19 cellular contexts compared by ENCODE assay signal in genomic region chr18:10138719-10139118, GRCh38.
DNase-seq lines count a peak whose midpoint lies in the region; ATAC-seq, FAIRE-seq and TF ChIP-seq lines count a peak whose summit lies in the region.
"Had no signal": no experiment of that assay in that cellular context is flagged by ENCODE, and none has a peak within 500 bp of the region (broad histone marks: within the 10 kb centered on the region; RNA-seq: fewer than 3 reads in every experiment).

No MANE protein-coding gene starts in this region.

- peaks cover 2% of the 10 kb centered on the region for H3K9me3 Mint-ChIP-seq in astrocyte (ENCODE audit: unreplicated experiment)
- H3K9me3 Mint-ChIP-seq in type B pancreatic cell: no peaks in the 10 kb centered on the region
- H3K9me3 Mint-ChIP-seq in activated T-cell treated with anti-CD3 and anti-CD28 coated beads, Interleukin-2, amount 50 U/mL, for 4 hours: no peaks in the 10 kb centered on the region
- H3K9me3 Mint-ChIP-seq: CD8-positive, alpha-beta T cell had no signal

- TF ChIP-seq POLR2A in A549 (IDR thresholded peaks at IDR 0.05; ENCODE audit: low read length): no peak

- H3K4me1 Mint-ChIP-seq in astrocyte (ENCODE audit: low read depth, unreplicated experiment) (peaks cover 49% of the 10 kb centered on the region), type B pancreatic cell (ENCODE audit: unreplicated experiment) (peaks cover 41% of the 10 kb centered on the region)
- no peaks in the 10 kb centered on the region for H3K4me1 Mint-ChIP-seq in activated T-cell treated with anti-CD3 and anti-CD28 coated beads, Interleukin-2, amount 50 U/mL, for 4 hours (ENCODE audit: low read depth)
- H3K4me1 Mint-ChIP-seq: B cell had no signal

- H3K4me1 ChIP-seq in A549 (peaks cover 40% of the 10 kb centered on the region), GM23248 (ENCODE audit: insufficient read depth) (peaks cover 43% of the 10 kb centered on the region), astrocyte (ENCODE audit: insufficient read depth, low read length) (peaks cover 40% of the 10 kb centered on the region)

- H3K36me3 Mint-ChIP-seq in astrocyte (ENCODE audit: low read depth, unreplicated experiment) (no peaks in the 10 kb centered on the region), type B pancreatic cell (peaks cover 4% of the 10 kb centered on the region)
- no peaks in the 10 kb centered on the region for H3K36me3 Mint-ChIP-seq in activated T-cell treated with anti-CD3 and anti-CD28 coated beads, Interleukin-2, amount 50 U/mL, for 4 hours (ENCODE audit: insufficient read depth)
- H3K36me3 Mint-ChIP-seq: CD8-positive, alpha-beta T cell had no signal

- H3K27ac ChIP-seq in A549: peak overlapping the region; percentile 61 to 74; a peak in 3 of 6 replicates
- H3K27ac ChIP-seq in GM23248: no peak overlapping the region
- no peak overlapping the region for H3K27ac ChIP-seq in astrocyte (ENCODE audit: low read depth, low read length)
- H3K27ac ChIP-seq: 22Rv1; BLaER1 treated with 17β-estradiol and CSF1 and Interleukin-3, amounts not matched to agents 10 nM and 100 nM had no signal

- no peaks in the 10 kb centered on the region for H3K9me2 ChIP-seq in GM23248 (ENCODE audit: insufficient read depth)

- H4K20me1 ChIP-seq in GM23248 (ENCODE audit: insufficient read depth) (no peaks in the 10 kb centered on the region), astrocyte (ENCODE audit: insufficient read depth, low read length) (no peaks in the 10 kb centered on the region)
- H4K20me1 ChIP-seq: BLaER1 treated with 17β-estradiol and CSF1 and Interleukin-3, amounts not matched to agents 10 nM and 100 nM had no signal

- no peak for TF ChIP-seq EP300 in A549 (IDR thresholded peaks at IDR 0.05)

- no peak for ATAC-seq in A549
- ATAC-seq in activated T-cell treated with anti-CD3 and anti-CD28 coated beads, Interleukin-2, amount 50 U/mL, for 4 hours: no peak
- ATAC-seq: CD8-positive, alpha-beta T cell; HepG2 had no signal

- H3K27ac Mint-ChIP-seq in astrocyte (ENCODE audit: unreplicated experiment): peak overlapping the region; percentile 44
- no peak overlapping the region for H3K27ac Mint-ChIP-seq in type B pancreatic cell
- H3K27ac Mint-ChIP-seq: B cell; CD8-positive, alpha-beta T cell; H9 had no signal

- CTCF ChIA-PET in A549 (lab: Yijun Ruan, JAX): no interaction called here

- FAIRE-seq in A549 (lab: Jason Lieb, UNC): no peak
- FAIRE-seq in astrocyte (lab: Jason Lieb, UNC): no peak
- FAIRE-seq: GM12892, GM18507, H1, HepG2 had no signal

- peaks cover 38% of the 10 kb centered on the region for H3F3A ChIP-seq in GM23248 (ENCODE audit: insufficient read depth)

- no peaks in the 10 kb centered on the region for H3K36me3 ChIP-seq in GM23248 (ENCODE audit: low read depth)
- no peaks in the 10 kb centered on the region for H3K36me3 ChIP-seq in astrocyte (ENCODE audit: insufficient read depth, low read length)
- H3K36me3 ChIP-seq: BLaER1 treated with 17β-estradiol and CSF1 and Interleukin-3, amounts not matched to agents 10 nM and 100 nM had no signal

- TF ChIP-seq CTCF in A549 (IDR thresholded peaks at IDR 0.05) (no peak), astrocyte (IDR thresholded peaks at IDR 0.05; ENCODE audit: insufficient read depth, low read depth, low read length) (no peak), type B pancreatic cell (conservative IDR thresholded peaks at IDR 0.05) (no peak)

- H3K9ac ChIP-seq in GM23248 (no peak overlapping the region), astrocyte (ENCODE audit: low read length) (no peak overlapping the region)
- H3K9ac ChIP-seq: BLaER1 treated with 17β-estradiol and CSF1 and Interleukin-3, amounts not matched to agents 10 nM and 100 nM had no signal

- DNase-seq in A549 (ENCODE audit: low read depth in 1 of 2, low spot score in 1 of 2) (no peak), GM23248 (peak; percentile 23), astrocyte (ENCODE audit: low read depth) (no peak), islet precursor cell (peak; percentile 2), EL (no peak), type B pancreatic cell (ENCODE audit: extremely low spot score, unreplicated experiment) (no peak), germinal center (ENCODE audit: low spot score) (no peak)
- DNase-seq in activated T-cell treated with anti-CD3 and anti-CD28 coated beads, Interleukin-2, amount 50 U/mL, for 4 hours: no peak
- DNase-seq: CD8-positive, alpha-beta T cell; COR-L47; GDM1; H9 had no signal

- H3K27me3 ChIP-seq in GM23248 (replicated peaks; ENCODE audit: insufficient read depth) (no peaks in the 10 kb centered on the region), astrocyte (ENCODE audit: insufficient read depth, low read length) (no peaks in the 10 kb centered on the region)
- H3K27me3 ChIP-seq: BLaER1 treated with 17β-estradiol and CSF1 and Interleukin-3, amounts not matched to agents 10 nM and 100 nM had no signal

- H3K27me3 Mint-ChIP-seq in astrocyte (ENCODE audit: low read depth, unreplicated experiment) (peaks cover 4% of the 10 kb centered on the region), type B pancreatic cell (no peaks in the 10 kb centered on the region)
- H3K27me3 Mint-ChIP-seq in activated T-cell treated with anti-CD3 and anti-CD28 coated beads, Interleukin-2, amount 50 U/mL, for 4 hours (ENCODE audit: low read depth): peaks cover 8% of the 10 kb centered on the region

- in situ Hi-C loops in GM23248 (cut with MboI): no loop called here

- WGBS in A549 (ENCODE audit: missing lambda C conversion rate): 87% methylated on average over 3 of the region's 3 CpGs
- WGBS in GM23248 (ENCODE audit: low coverage in 1 of 2, low lambda C conversion rate in 2 of 2, missing lambda C conversion rate in 2 of 2), 2 experiments: 81 to 87% methylated on average over 3 of the region's 3 CpGs

- no peak overlapping the region; the same call in 2 of the 3 replicates for H3K4me2 ChIP-seq in A549
- no peak overlapping the region for H3K4me2 ChIP-seq in GM23248 (ENCODE audit: unreplicated experiment)
- no peak overlapping the region for H3K4me2 ChIP-seq in astrocyte (ENCODE audit: low read length)
- H3K4me2 ChIP-seq: BLaER1 treated with 17β-estradiol and CSF1 and Interleukin-3, amounts not matched to agents 10 nM and 100 nM had no signal

- H3K4me3 Mint-ChIP-seq in astrocyte (ENCODE audit: unreplicated experiment) (no peak overlapping the region), type B pancreatic cell (no peak overlapping the region)
- H3K4me3 Mint-ChIP-seq in activated T-cell treated with anti-CD3 and anti-CD28 coated beads, Interleukin-2, amount 50 U/mL, for 4 hours: no peak overlapping the region
- H3K4me3 Mint-ChIP-seq: B cell; CD8-positive, alpha-beta T cell; H9 had no signal

- no peaks in the 10 kb centered on the region for H3K79me2 ChIP-seq in GM23248 (ENCODE audit: insufficient read depth)
- no peaks in the 10 kb centered on the region for H3K79me2 ChIP-seq in astrocyte (ENCODE audit: insufficient read depth, low read length)

- H3K4me3 ChIP-seq in A549 (no peak overlapping the region), GM23248 (no peak overlapping the region), astrocyte (ENCODE audit: insufficient read depth, low read depth, low read length) (no peak overlapping the region)
- H3K4me3 ChIP-seq: BLaER1 treated with 17β-estradiol and CSF1 and Interleukin-3, amounts not matched to agents 10 nM and 100 nM had no signal

- no peak for TF ChIP-seq RAD21 in A549 (conservative IDR thresholded peaks at IDR 0.05 in 1 of 2, IDR thresholded peaks at IDR 0.05 in 1 of 2)

- no peaks in the 10 kb centered on the region for H3K9me3 ChIP-seq in A549
- H3K9me3 ChIP-seq in GM23248 (ENCODE audit: low read depth): no peaks in the 10 kb centered on the region
- H3K9me3 ChIP-seq in astrocyte (ENCODE audit: insufficient read depth, low read depth, low read length): no peaks in the 10 kb centered on the region
- H3K9me3 ChIP-seq: BLaER1 treated with 17β-estradiol and CSF1 and Interleukin-3, amounts not matched to agents 10 nM and 100 nM had no signal

- POLR2A ChIA-PET in A549 (lab: Yijun Ruan, JAX): no interaction called here

- H2AFZ ChIP-seq in GM23248: no peak overlapping the region
- no peak overlapping the region for H2AFZ ChIP-seq in astrocyte (ENCODE audit: low read depth, low read length)

TF ChIP-seq in A549, 52 proteins besides CTCF, POLR2A, EP300 and RAD21 (continues in another document):
- TF ChIP-seq FOSL2 (IDR thresholded peaks at IDR 0.05) (no peak), FOSL2 (CRISPR knock-in tag; IDR thresholded peaks at IDR 0.05) (no peak), ZC3H11A (IDR thresholded peaks at IDR 0.05) (no peak), NR3C1 (IDR thresholded peaks at IDR 0.05) (no peak), HMGXB4 (CRISPR knock-in tag; IDR thresholded peaks at IDR 0.05; ENCODE audit: borderline replicate concordance) (no peak), HDAC2 (IDR thresholded peaks at IDR 0.05) (no peak), CBX2 (IDR thresholded peaks at IDR 0.05; ENCODE audit: borderline replicate concordance, low read depth) (no peak), HEYL (CRISPR knock-in tag; IDR thresholded peaks at IDR 0.05) (no peak), CBX8 (IDR thresholded peaks at IDR 0.05) (no peak), SMC3 (IDR thresholded peaks at IDR 0.05) (no peak), USF2 (IDR thresholded peaks at IDR 0.05) (no peak), RNF2 (IDR thresholded peaks at IDR 0.05; ENCODE audit: borderline replicate concordance, low read depth) (no peak), JUN (IDR thresholded peaks at IDR 0.05) (no peak), CHD4 (IDR thresholded peaks at IDR 0.05; ENCODE audit: borderline replicate concordance) (no peak), MYC (IDR thresholded peaks at IDR 0.05; ENCODE audit: borderline replicate concordance, low read length) (no peak)

Comparison
In these comparisons a context has a peak if more than half of its experiments do, and no peak if none do; other contexts are left out.
1. DNase-seq: peak in GM23248 (single experiment) and islet precursor cell (single experiment); none in A549 (0 of 2), astrocyte (single experiment), EL (single experiment), type B pancreatic cell (single experiment), activated T-cell treated with anti-CD3 and anti-CD28 coated beads, Interleukin-2, amount 50 U/mL, for 4 hours (single experiment) and germinal center (single experiment).
2. H3K27ac ChIP-seq: peak in A549 (2 of 2); none in GM23248 (single experiment) and astrocyte (single experiment).